ENCODE assay signal across 13 cellular contexts in genomic region chr13:75318138-75318833, GRCh38.
DNase-seq lines count a peak whose midpoint lies in the region; ATAC-seq and TF ChIP-seq lines count a peak whose summit lies in the region.
"Had no signal": no experiment of that assay in that cellular context is flagged by ENCODE, and none has a peak within 500 bp of the region (broad histone marks: within the 10 kb centered on the region; RNA-seq: fewer than 3 reads in every experiment).

No MANE protein-coding gene starts in this region.

- H3K4me1 Mint-ChIP-seq in CD4-positive, alpha-beta T cell (ENCODE audit: low read depth): peaks cover 76% of the 10 kb centered on the region
- peaks cover 66% of the 10 kb centered on the region for H3K4me1 Mint-ChIP-seq in activated naive CD8-positive, alpha-beta T cell (ENCODE audit: low read depth)

- H3K27ac Mint-ChIP-seq in CD4-positive, alpha-beta T cell: peak overlapping the region; percentile 74
- H3K27ac Mint-ChIP-seq in activated naive CD8-positive, alpha-beta T cell: peak overlapping the region; percentile 98

- peaks cover 34% of the 10 kb centered on the region for H3K36me3 Mint-ChIP-seq in CD4-positive, alpha-beta T cell (ENCODE audit: low read depth)
- H3K36me3 Mint-ChIP-seq in activated naive CD8-positive, alpha-beta T cell: peaks cover 18% of the 10 kb centered on the region

- DNase-seq in CD4-positive, alpha-beta T cell: no peak
- DNase-seq in NAMALWA (ENCODE audit: low spot score) (no peak), NCI-H1930 (lab: John Stamatoyannopoulos, UW) (no peak), GM03348 (ENCODE audit: low spot score) (no peak), globus pallidus (ENCODE audit: low spot score) (no peak)
- DNase-seq: aorta, foreskin fibroblast, retina had no signal

- no peaks in the 10 kb centered on the region for H3K27me3 Mint-ChIP-seq in CD4-positive, alpha-beta T cell
- H3K27me3 Mint-ChIP-seq in activated naive CD8-positive, alpha-beta T cell: no peaks in the 10 kb centered on the region

- peak; percentile 73 for ATAC-seq in CD4-positive, alpha-beta T cell (ENCODE audit: poor library complexity)
- peak; percentile 55 for ATAC-seq in GM19025 (IDR thresholded peaks at IDR 0.05; ENCODE audit: low read depth, unreplicated experiment)

- no peaks in the 10 kb centered on the region for H3K9me3 ChIP-seq in CD4-positive, alpha-beta T cell (ENCODE audit: control insufficient read depth, low read length)
- H3K9me3 ChIP-seq in KOPT-K1 (ENCODE audit: insufficient read depth, low read length, poor library complexity, severe bottlenecking): no peaks in the 10 kb centered on the region
- H3K9me3 ChIP-seq: BLaER1, thoracic aorta had no signal

- H3K36me3 ChIP-seq in KOPT-K1 (ENCODE audit: insufficient read depth, low read length): no peaks in the 10 kb centered on the region; the same call in 1 of the 2 replicates
- H3K36me3 ChIP-seq: thoracic aorta had no signal

- no peaks in the 10 kb centered on the region for H3K9me3 Mint-ChIP-seq in CD4-positive, alpha-beta T cell
- no peaks in the 10 kb centered on the region for H3K9me3 Mint-ChIP-seq in activated naive CD8-positive, alpha-beta T cell (ENCODE audit: low read depth)

- no peaks in the 10 kb centered on the region for H3K27me3 ChIP-seq in CD4-positive, alpha-beta T cell (ENCODE audit: control insufficient read depth, insufficient read depth, low read length)
- H3K27me3 ChIP-seq: BLaER1 had no signal

- POLR2A ChIA-PET in CD4-positive, alpha-beta T cell (lab: Charles Lee): interaction anchor here (0.6 to 11.8 kb wide), 4 partner anchors 8 to 56 kb away, joined by 3 to 131 read pairs (median 3); no protein-coding TSS in a partner anchor

- no peak for TF ChIP-seq CTCF in CD4-positive, alpha-beta T cell (IDR thresholded peaks at IDR 0.05)

- H3K27ac ChIP-seq in CD4-positive, alpha-beta T cell (ENCODE audit: low read depth, low read length): no peak overlapping the region
- peak overlapping the region; percentile 46 for H3K27ac ChIP-seq in KOPT-K1 (ENCODE audit: low read depth, low read length, poor library complexity, severe bottlenecking)
- H3K27ac ChIP-seq: BLaER1, thoracic aorta had no signal

- H3K4me3 Mint-ChIP-seq in CD4-positive, alpha-beta T cell: peak overlapping the region; percentile 73
- peak overlapping the region; percentile 80 for H3K4me3 Mint-ChIP-seq in activated naive CD8-positive, alpha-beta T cell

- intact Hi-C loops in CD4-positive, alpha-beta T cell (cut with DNase I, micrococcal nuclease): loop anchor here in 1 of 2 experiments (5.0 kb wide), 1 partner anchor 39 kb away; no protein-coding TSS in a partner anchor

- CTCF ChIA-PET in CD4-positive, alpha-beta T cell (lab: Charles Lee): interaction anchor here (0.6 kb wide), 1 partner anchor 74 kb away, joined by 3 read pairs; no protein-coding TSS in a partner anchor
